Comparison of ENCODE assay signal across 8 cellular contexts in the genomic region with DNA sequence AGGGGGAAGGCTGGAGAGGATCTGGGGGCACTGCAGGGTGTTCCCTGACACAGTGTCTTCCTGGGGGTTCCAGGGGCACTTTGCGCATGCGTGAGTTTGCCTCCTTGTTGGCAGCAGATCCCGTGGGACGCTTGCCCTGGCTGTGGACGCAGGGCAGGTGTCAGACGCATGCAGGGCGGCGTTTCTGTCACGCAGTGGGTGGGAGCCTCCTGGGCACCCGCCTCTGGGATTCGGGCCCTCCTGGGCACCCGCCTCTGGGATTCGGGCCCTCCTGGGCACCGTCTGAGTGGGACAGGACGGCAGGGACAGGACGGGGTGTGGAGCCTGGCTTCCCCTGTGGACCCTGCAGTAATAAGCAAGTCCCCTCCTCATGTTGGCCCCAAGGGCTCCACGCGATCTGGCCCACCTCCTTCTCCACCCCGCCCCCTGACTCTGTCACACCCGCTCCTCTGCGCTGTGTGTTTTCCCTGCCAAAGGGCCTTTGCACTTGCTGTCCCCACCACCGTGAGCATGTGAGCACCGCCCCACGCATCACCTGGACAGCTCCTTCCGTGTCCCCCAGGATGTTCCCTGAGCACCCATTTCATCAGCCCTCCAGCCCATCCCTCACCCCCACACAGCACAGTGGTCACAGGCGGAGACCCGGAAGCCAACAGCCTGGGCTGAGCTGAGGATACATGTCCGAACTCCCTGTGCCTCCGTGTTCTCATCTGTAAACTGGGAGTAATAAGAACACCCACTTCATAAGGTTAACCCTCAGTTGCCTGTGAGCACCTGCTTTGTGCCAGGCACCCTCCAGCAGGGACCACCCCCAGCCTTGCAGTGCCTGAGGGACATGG. TPM values are rescaled to one million over a fixed set of nuclear protein-coding genes. Genes with fewer than 3 reads are reported as not detected.
DNase-seq lines count a peak whose midpoint lies in the region; ATAC-seq and TF ChIP-seq lines count a peak whose summit lies in the region.

No MANE protein-coding gene starts in this region.

- DNase-seq in NCI-H82 (lab: John Stamatoyannopoulos, UW) (peak; percentile 64), NCI-H82 treated with DMSO at 0.1 percent for 48 hours (lab: John Stamatoyannopoulos, UW; ENCODE audit: unreplicated experiment) (no peak), T1000 (lab: John Stamatoyannopoulos, UW) (peak; percentile 50), left ventricle myocardium superior (peak; percentile 68), upper lobe of right lung (no peak), GM19238 (ENCODE audit: insufficient read length, low spot score) (no peak), activated T-cell treated with anti-CD3 and anti-CD28 coated beads for 4 hours (no peak)

- ATAC-seq in left ventricle myocardium superior (no peak), upper lobe of right lung (no peak), GM21528 (IDR thresholded peaks at IDR 0.05; ENCODE audit: low FRiP score, unreplicated experiment) (no peak)

- H3K27me3 ChIP-seq in upper lobe of right lung: peaks cover 46% of the 10 kb centered on the region

- no peak overlapping the region for H3K27ac ChIP-seq in upper lobe of right lung

- intact Hi-C loops in left ventricle myocardium superior (cut with micrococcal nuclease) (no loop called here), upper lobe of right lung (cut with DNase I) (no loop called here)

- no peak for TF ChIP-seq CTCF in upper lobe of right lung (IDR thresholded peaks at IDR 0.05)

- peak overlapping the region; percentile 14 for H3K4me3 ChIP-seq in upper lobe of right lung

- no peaks in the 10 kb centered on the region for H3K36me3 ChIP-seq in upper lobe of right lung

- H3K4me1 ChIP-seq in upper lobe of right lung: peaks cover 23% of the 10 kb centered on the region

- no peaks in the 10 kb centered on the region for H3K9me3 ChIP-seq in upper lobe of right lung

RNA-seq across cellular contexts. Expression of gene MMP17, which starts 4.4 kb away (rescaled TPM):
- 0.47 TPM for total RNA-seq in left ventricle myocardium superior
- total RNA-seq in upper lobe of right lung: 4.1 TPM

Comparison
In these comparisons a context has a peak if more than half of its experiments do, and no peak if none do; other contexts are left out.
1. DNase-seq: peak in NCI-H82 (single experiment), T1000 (single experiment) and left ventricle myocardium superior (single experiment); none in NCI-H82 treated with DMSO at 0.1 percent for 48 hours (single experiment), upper lobe of right lung (single experiment), GM19238 (single experiment) and activated T-cell treated with anti-CD3 and anti-CD28 coated beads for 4 hours (single experiment).